8 cellular contexts compared by ENCODE assay signal in the genomic region with DNA sequence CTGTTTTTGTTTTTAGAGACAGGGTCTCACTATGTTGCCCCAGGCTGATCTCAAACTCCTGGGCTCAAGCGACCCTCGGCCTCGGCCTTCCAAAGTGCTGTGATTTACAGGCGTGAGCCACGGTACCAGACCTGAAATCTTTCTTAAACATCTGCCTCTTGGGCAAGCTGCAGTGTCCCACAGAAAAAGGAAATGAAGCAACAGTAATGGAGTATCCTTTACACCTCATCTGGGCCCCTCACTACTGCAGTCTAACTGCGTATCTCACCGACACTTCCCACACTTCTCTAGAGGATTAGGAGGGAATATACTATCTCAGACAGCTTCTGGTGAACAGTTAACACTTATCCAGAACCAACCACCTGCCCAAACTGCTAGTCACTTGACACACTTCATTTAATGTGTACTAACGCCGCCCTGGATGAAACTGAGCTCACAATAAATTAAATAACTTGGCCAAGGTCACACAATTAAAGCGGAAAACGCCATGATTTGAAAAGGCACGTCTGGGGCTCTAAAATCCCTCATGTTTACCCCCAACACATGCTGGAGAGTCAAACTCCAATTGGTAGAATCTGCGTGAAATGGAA. TPM values are rescaled to one million over a fixed set of nuclear protein-coding genes. Genes with fewer than 3 reads are reported as not detected.
A peak's percentile ranks its signal among the peaks of the same experiment; 100 is the strongest.
DNase-seq lines count a peak whose midpoint lies in the region; ATAC-seq and TF ChIP-seq lines count a peak whose summit lies in the region.

No MANE protein-coding gene starts in this region.

- H3K4me1 ChIP-seq in ectodermal cell (ENCODE audit: control insufficient read depth, insufficient read depth, low read length) = peaks cover 10% of the 10 kb centered on the region

- H3K4me1 Mint-ChIP-seq in activated CD4-positive, alpha-beta T cell treated with anti-CD3 and anti-CD28 coated beads, Interleukin-2, amount 10 ng/mL, durations not matched to agents 7 days and 5 days = peaks cover 48% of the 10 kb centered on the region
- H3K4me1 Mint-ChIP-seq in nephron = peaks cover 37% of the 10 kb centered on the region

- peak; percentile 10 for DNase-seq in activated CD4-positive, alpha-beta T cell treated with anti-CD3 and anti-CD28 coated beads, Interleukin-2, amount 10 ng/mL, durations not matched to agents 7 days and 5 days
- no peak for DNase-seq in activated CD4-positive, alpha-beta T cell treated with anti-CD3 and anti-CD28 coated beads for 48 hours
- DNase-seq in RPMI7951 (ENCODE audit: low read depth) = peak; percentile 40
- no peak for DNase-seq in GDM1 (lab: John Stamatoyannopoulos, UW)
- DNase-seq in NCI-H2029 treated with DMSO at 0.1 percent for 48 hours (lab: John Stamatoyannopoulos, UW) = no peak

- TF ChIP-seq CTCF in nephron (IDR thresholded peaks at IDR 0.05; ENCODE audit: unreplicated experiment in 3 of 3) = no peak

- ATAC-seq in HG03280 (IDR thresholded peaks at IDR 0.05; ENCODE audit: unreplicated experiment) = no peak

- H3K27ac ChIP-seq in ectodermal cell (ENCODE audit: insufficient read depth, low read depth, low read length, poor library complexity, severe bottlenecking) = no peak overlapping the region

- H3K27ac Mint-ChIP-seq in activated CD4-positive, alpha-beta T cell treated with anti-CD3 and anti-CD28 coated beads, Interleukin-2, amount 10 ng/mL, durations not matched to agents 7 days and 5 days = peak overlapping the region; percentile 98
- peak overlapping the region; percentile 100 for H3K27ac Mint-ChIP-seq in nephron

- POLR2A ChIA-PET in activated CD4-positive, alpha-beta T cell treated with anti-CD3 and anti-CD28 coated beads, Interleukin-2, amount 10 ng/mL, durations not matched to agents 7 days and 5 days (lab: Charles Lee) = interaction anchor here (0.7 kb wide), 1 partner anchor 189 kb away, joined by 4 read pairs; no protein-coding TSS in a partner anchor

- peak overlapping the region; percentile 69 for H3K4me3 ChIP-seq in ectodermal cell (ENCODE audit: insufficient read depth, low read depth, low read length)

- peak overlapping the region; percentile 80 for H3K4me3 Mint-ChIP-seq in activated CD4-positive, alpha-beta T cell treated with anti-CD3 and anti-CD28 coated beads, Interleukin-2, amount 10 ng/mL, durations not matched to agents 7 days and 5 days
- H3K4me3 Mint-ChIP-seq in nephron = peak overlapping the region; percentile 90 to 94 (median 92)

- H3K27me3 ChIP-seq in ectodermal cell (ENCODE audit: control insufficient read depth, insufficient read depth, low read length, poor library complexity, severe bottlenecking) = peaks cover 10% of the 10 kb centered on the region

- H3K36me3 ChIP-seq in ectodermal cell (ENCODE audit: control insufficient read depth, insufficient read depth, low read length) = no peaks in the 10 kb centered on the region

- no peaks in the 10 kb centered on the region for H3K9me3 Mint-ChIP-seq in activated CD4-positive, alpha-beta T cell treated with anti-CD3 and anti-CD28 coated beads, Interleukin-2, amount 10 ng/mL, durations not matched to agents 7 days and 5 days
- H3K9me3 Mint-ChIP-seq in nephron = no peaks in the 10 kb centered on the region

- peaks cover 10% of the 10 kb centered on the region for H3K36me3 Mint-ChIP-seq in activated CD4-positive, alpha-beta T cell treated with anti-CD3 and anti-CD28 coated beads, Interleukin-2, amount 10 ng/mL, durations not matched to agents 7 days and 5 days (ENCODE audit: low read depth)
- peaks cover 4% of the 10 kb centered on the region for H3K36me3 Mint-ChIP-seq in nephron (ENCODE audit: low read depth)

- WGBS in ectodermal cell, 2 experiments = 62 to 65% methylated on average over 13 of the region's 13 CpGs

- no peaks in the 10 kb centered on the region for H3K27me3 Mint-ChIP-seq in activated CD4-positive, alpha-beta T cell treated with anti-CD3 and anti-CD28 coated beads, Interleukin-2, amount 10 ng/mL, durations not matched to agents 7 days and 5 days
- H3K27me3 Mint-ChIP-seq in nephron (ENCODE audit: low read depth) = peaks cover 7% of the 10 kb centered on the region

- CTCF ChIA-PET in activated CD4-positive, alpha-beta T cell treated with anti-CD3 and anti-CD28 coated beads, Interleukin-2, amount 10 ng/mL, durations not matched to agents 7 days and 5 days (lab: Charles Lee) = interaction anchor here (0.6 to 1.6 kb wide), 4 partner anchors 10 to 307 kb away, joined by 3 to 4 read pairs (median 4); no protein-coding TSS in a partner anchor

- H3K9me3 ChIP-seq in ectodermal cell (ENCODE audit: control insufficient read depth, low read length) = no peaks in the 10 kb centered on the region

RNA-seq across cellular contexts. Expression of gene COX7A2L, which starts 1.0 kb away (rescaled TPM):
- total RNA-seq in activated CD4-positive, alpha-beta T cell treated with anti-CD3 and anti-CD28 coated beads, Interleukin-2, amount 10 ng/mL, durations not matched to agents 7 days and 5 days = 10 to 100 TPM; 86.4 to 92.1 TPM
- 188 and 215 TPM in 2 replicates for total RNA-seq in RPMI7951 (2014; rRNA removed; shearing (Covaris generic))
- 137 TPM for polyA plus RNA-seq in ectodermal cell (2013, experiment 1 of 4)
- 152 TPM for polyA plus RNA-seq in ectodermal cell (2013, experiment 2 of 4)
- polyA plus RNA-seq in ectodermal cell (2013, experiment 3 of 4) = 125 TPM
- polyA plus RNA-seq in ectodermal cell (2013, experiment 4 of 4) = 129 TPM

Comparison
In these comparisons a context has a peak if more than half of its experiments do, and no peak if none do; other contexts are left out.
1. DNase-seq: peak in activated CD4-positive, alpha-beta T cell treated with anti-CD3 and anti-CD28 coated beads, Interleukin-2, amount 10 ng/mL, durations not matched to agents 7 days and 5 days (single experiment) and RPMI7951 (single experiment); none in activated CD4-positive, alpha-beta T cell treated with anti-CD3 and anti-CD28 coated beads for 48 hours (single experiment), GDM1 (single experiment) and NCI-H2029 treated with DMSO at 0.1 percent for 48 hours (single experiment).